12 cellular contexts compared by ENCODE assay signal in genomic region chr2:179677148-179677688, GRCh38.
DNase-seq lines count a peak whose midpoint lies in the region; ATAC-seq, FAIRE-seq and TF ChIP-seq lines count a peak whose summit lies in the region.
"Had no signal": no experiment of that assay in that cellular context is flagged by ENCODE, and none has a peak within 500 bp of the region (broad histone marks: within the 10 kb centered on the region; RNA-seq: fewer than 3 reads in every experiment).

No MANE protein-coding gene starts in this region.

- H3K36me3 ChIP-seq in astrocyte (ENCODE audit: insufficient read depth, low read length), result no peaks in the 10 kb centered on the region

- H3K27me3 Mint-ChIP-seq in astrocyte (ENCODE audit: low read depth, unreplicated experiment) (no peaks in the 10 kb centered on the region), endothelial cell (ENCODE audit: unreplicated experiment) (no peaks in the 10 kb centered on the region)

- H3K4me3 Mint-ChIP-seq in astrocyte (ENCODE audit: unreplicated experiment) (no peak overlapping the region), endothelial cell (ENCODE audit: unreplicated experiment) (no peak overlapping the region)

- H3K4me1 Mint-ChIP-seq in astrocyte (ENCODE audit: low read depth, unreplicated experiment) (peaks cover 8% of the 10 kb centered on the region), endothelial cell (ENCODE audit: unreplicated experiment) (peaks cover 7% of the 10 kb centered on the region)

- H3K36me3 Mint-ChIP-seq in astrocyte (ENCODE audit: low read depth, unreplicated experiment) (no peaks in the 10 kb centered on the region), endothelial cell (ENCODE audit: low read depth, unreplicated experiment) (no peaks in the 10 kb centered on the region)
- H3K36me3 Mint-ChIP-seq: activated naive CD4-positive, alpha-beta T cell treated with anti-CD3 and anti-CD28 coated beads, Interleukin-2, amount 50 U/mL, for 72 hours had no signal

- H3K4me3 ChIP-seq in astrocyte (ENCODE audit: insufficient read depth, low read depth, low read length) (no peak overlapping the region), lower leg skin (ENCODE audit: low read depth, poor library complexity, severe bottlenecking) (no peak overlapping the region)
- H3K4me3 ChIP-seq: mucosa of descending colon had no signal

- ATAC-seq in HG03159 (IDR thresholded peaks at IDR 0.05; ENCODE audit: unreplicated experiment), result peak; percentile 53
- ATAC-seq: activated naive CD4-positive, alpha-beta T cell treated with anti-CD3 and anti-CD28 coated beads, Interleukin-2, amount 50 U/mL, for 72 hours; mucosa of descending colon had no signal

- H3K4me1 ChIP-seq in astrocyte (ENCODE audit: insufficient read depth, low read length), result no peaks in the 10 kb centered on the region

- no peak overlapping the region for H3K4me2 ChIP-seq in astrocyte (ENCODE audit: low read length)

- FAIRE-seq in astrocyte (lab: Jason Lieb, UNC), result peak; percentile 88

- DNase-seq in COLO829 (ENCODE audit: low spot score) (peak; percentile 35), astrocyte (ENCODE audit: low read depth) (no peak), myocyte (ENCODE audit: low read depth) (peak; percentile 54), DMS 273 treated with DMSO at 0.1 percent for 48 hours (lab: John Stamatoyannopoulos, UW) (no peak), lower leg skin (ENCODE audit: low spot score in 2 of 2) (no peak), cerebellum (ENCODE audit: low spot score) (no peak), endothelial cell (ENCODE audit: low spot score) (no peak)
- DNase-seq: activated CD4-positive, alpha-beta T cell treated with anti-CD3 and anti-CD28 coated beads, Interleukin-2, amount 50 U/mL, for 4 hours; mucosa of descending colon; SW 1271 had no signal

- H2AFZ ChIP-seq in astrocyte (ENCODE audit: low read depth, low read length), result no peak overlapping the region

- no peak overlapping the region for H3K9ac ChIP-seq in astrocyte (ENCODE audit: low read length)

- no peaks in the 10 kb centered on the region for H3K9me3 ChIP-seq in astrocyte (ENCODE audit: insufficient read depth, low read depth, low read length)
- H3K9me3 ChIP-seq: mucosa of descending colon had no signal

- intact Hi-C loops in lower leg skin (cut with DNase I; ENCODE audit: low total_unique reads), result no loop called here

- H3K9me3 Mint-ChIP-seq in astrocyte (ENCODE audit: unreplicated experiment), result peaks cover 2% of the 10 kb centered on the region
- no peaks in the 10 kb centered on the region for H3K9me3 Mint-ChIP-seq in endothelial cell (ENCODE audit: unreplicated experiment)

- no peaks in the 10 kb centered on the region for H4K20me1 ChIP-seq in astrocyte (ENCODE audit: insufficient read depth, low read length)

- H3K79me2 ChIP-seq in astrocyte (ENCODE audit: insufficient read depth, low read length), result no peaks in the 10 kb centered on the region

- H3K27ac ChIP-seq in astrocyte (ENCODE audit: low read depth, low read length), result no peak overlapping the region

- WGBS in lower leg skin, 2 donors, result 7% methylated on average over 3 of the region's 3 CpGs

- no peak overlapping the region for H3K27ac Mint-ChIP-seq in astrocyte (ENCODE audit: unreplicated experiment)
- H3K27ac Mint-ChIP-seq in endothelial cell (ENCODE audit: unreplicated experiment), result no peak overlapping the region
- H3K27ac Mint-ChIP-seq: activated naive CD4-positive, alpha-beta T cell treated with anti-CD3 and anti-CD28 coated beads, Interleukin-2, amount 50 U/mL, for 72 hours had no signal

- no peak for TF ChIP-seq CTCF in astrocyte (IDR thresholded peaks at IDR 0.05; ENCODE audit: insufficient read depth, low read depth, low read length)
- TF ChIP-seq CTCF in lower leg skin (IDR thresholded peaks at IDR 0.05), result no peak
- no peak for TF ChIP-seq CTCF in endothelial cell (IDR thresholded peaks at IDR 0.05; ENCODE audit: unreplicated experiment)

- no peak for TF ChIP-seq POLR2A in lower leg skin (IDR thresholded peaks at IDR 0.05)

- no peaks in the 10 kb centered on the region for H3K27me3 ChIP-seq in astrocyte (ENCODE audit: insufficient read depth, low read length)

Comparison
In these comparisons a context has a peak if more than half of its experiments do, and no peak if none do; other contexts are left out.
1. DNase-seq: peak in COLO829 (single experiment) and myocyte (single experiment); none in astrocyte (single experiment), DMS 273 treated with DMSO at 0.1 percent for 48 hours (single experiment), lower leg skin (0 of 2), cerebellum (single experiment) and endothelial cell (single experiment).